Comparison of ENCODE assay signal across 1 cellular context in genomic region chr2:174632847-174633620, GRCh38.
TF ChIP-seq lines count a peak whose summit lies in the region.

No MANE protein-coding gene starts in this region.

TF ChIP-seq in GM12878, 131 proteins besides CTCF, POLR2A, EP300 and RAD21 (continued from another document):
- TF ChIP-seq, protein P1, sequence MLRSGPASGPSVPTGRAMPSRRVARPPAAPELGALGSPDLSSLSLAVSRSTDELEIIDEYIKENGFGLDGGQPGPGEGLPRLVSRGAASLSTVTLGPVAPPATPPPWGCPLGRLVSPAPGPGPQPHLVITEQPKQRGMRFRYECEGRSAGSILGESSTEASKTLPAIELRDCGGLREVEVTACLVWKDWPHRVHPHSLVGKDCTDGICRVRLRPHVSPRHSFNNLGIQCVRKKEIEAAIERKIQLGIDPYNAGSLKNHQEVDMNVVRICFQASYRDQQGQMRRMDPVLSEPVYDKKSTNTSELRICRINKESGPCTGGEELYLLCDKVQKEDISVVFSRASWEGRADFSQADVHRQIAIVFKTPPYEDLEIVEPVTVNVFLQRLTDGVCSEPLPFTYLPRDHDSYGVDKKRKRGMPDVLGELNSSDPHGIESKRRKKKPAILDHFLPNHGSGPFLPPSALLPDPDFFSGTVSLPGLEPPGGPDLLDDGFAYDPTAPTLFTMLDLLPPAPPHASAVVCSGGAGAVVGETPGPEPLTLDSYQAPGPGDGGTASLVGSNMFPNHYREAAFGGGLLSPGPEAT (IDR thresholded peaks at IDR 0.05; ENCODE audit: low read depth), result no peak
- TF ChIP-seq BACH1 (IDR thresholded peaks at IDR 0.05; ENCODE audit: borderline replicate concordance), result no peak
- TF ChIP-seq SRF (IDR thresholded peaks at IDR 0.05; ENCODE audit: low read depth in 2 of 2, low read length in 2 of 2), result no peak
- TF ChIP-seq FOXM1 (IDR thresholded peaks at IDR 0.05; ENCODE audit: low read depth, low read length), result no peak
- TF ChIP-seq YBX1 (IDR thresholded peaks at IDR 0.05), result no peak
- TF ChIP-seq, protein P2, sequence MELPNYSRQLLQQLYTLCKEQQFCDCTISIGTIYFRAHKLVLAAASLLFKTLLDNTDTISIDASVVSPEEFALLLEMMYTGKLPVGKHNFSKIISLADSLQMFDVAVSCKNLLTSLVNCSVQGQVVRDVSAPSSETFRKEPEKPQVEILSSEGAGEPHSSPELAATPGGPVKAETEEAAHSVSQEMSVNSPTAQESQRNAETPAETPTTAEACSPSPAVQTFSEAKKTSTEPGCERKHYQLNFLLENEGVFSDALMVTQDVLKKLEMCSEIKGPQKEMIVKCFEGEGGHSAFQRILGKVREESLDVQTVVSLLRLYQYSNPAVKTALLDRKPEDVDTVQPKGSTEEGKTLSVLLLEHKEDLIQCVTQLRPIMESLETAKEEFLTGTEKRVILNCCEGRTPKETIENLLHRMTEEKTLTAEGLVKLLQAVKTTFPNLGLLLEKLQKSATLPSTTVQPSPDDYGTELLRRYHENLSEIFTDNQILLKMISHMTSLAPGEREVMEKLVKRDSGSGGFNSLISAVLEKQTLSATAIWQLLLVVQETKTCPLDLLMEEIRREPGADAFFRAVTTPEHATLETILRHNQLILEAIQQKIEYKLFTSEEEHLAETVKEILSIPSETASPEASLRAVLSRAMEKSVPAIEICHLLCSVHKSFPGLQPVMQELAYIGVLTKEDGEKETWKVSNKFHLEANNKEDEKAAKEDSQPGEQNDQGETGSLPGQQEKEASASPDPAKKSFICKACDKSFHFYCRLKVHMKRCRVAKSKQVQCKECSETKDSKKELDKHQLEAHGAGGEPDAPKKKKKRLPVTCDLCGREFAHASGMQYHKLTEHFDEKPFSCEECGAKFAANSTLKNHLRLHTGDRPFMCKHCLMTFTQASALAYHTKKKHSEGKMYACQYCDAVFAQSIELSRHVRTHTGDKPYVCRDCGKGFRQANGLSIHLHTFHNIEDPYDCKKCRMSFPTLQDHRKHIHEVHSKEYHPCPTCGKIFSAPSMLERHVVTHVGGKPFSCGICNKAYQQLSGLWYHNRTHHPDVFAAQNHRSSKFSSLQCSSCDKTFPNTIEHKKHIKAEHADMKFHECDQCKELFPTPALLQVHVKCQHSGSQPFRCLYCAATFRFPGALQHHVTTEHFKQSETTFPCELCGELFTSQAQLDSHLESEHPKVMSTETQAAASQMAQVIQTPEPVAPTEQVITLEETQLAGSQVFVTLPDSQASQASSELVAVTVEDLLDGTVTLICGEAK (IDR thresholded peaks at IDR 0.05; ENCODE audit: borderline replicate concordance), result no peak
- TF ChIP-seq, protein P3, sequence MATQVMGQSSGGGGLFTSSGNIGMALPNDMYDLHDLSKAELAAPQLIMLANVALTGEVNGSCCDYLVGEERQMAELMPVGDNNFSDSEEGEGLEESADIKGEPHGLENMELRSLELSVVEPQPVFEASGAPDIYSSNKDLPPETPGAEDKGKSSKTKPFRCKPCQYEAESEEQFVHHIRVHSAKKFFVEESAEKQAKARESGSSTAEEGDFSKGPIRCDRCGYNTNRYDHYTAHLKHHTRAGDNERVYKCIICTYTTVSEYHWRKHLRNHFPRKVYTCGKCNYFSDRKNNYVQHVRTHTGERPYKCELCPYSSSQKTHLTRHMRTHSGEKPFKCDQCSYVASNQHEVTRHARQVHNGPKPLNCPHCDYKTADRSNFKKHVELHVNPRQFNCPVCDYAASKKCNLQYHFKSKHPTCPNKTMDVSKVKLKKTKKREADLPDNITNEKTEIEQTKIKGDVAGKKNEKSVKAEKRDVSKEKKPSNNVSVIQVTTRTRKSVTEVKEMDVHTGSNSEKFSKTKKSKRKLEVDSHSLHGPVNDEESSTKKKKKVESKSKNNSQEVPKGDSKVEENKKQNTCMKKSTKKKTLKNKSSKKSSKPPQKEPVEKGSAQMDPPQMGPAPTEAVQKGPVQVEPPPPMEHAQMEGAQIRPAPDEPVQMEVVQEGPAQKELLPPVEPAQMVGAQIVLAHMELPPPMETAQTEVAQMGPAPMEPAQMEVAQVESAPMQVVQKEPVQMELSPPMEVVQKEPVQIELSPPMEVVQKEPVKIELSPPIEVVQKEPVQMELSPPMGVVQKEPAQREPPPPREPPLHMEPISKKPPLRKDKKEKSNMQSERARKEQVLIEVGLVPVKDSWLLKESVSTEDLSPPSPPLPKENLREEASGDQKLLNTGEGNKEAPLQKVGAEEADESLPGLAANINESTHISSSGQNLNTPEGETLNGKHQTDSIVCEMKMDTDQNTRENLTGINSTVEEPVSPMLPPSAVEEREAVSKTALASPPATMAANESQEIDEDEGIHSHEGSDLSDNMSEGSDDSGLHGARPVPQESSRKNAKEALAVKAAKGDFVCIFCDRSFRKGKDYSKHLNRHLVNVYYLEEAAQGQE (IDR thresholded peaks at IDR 0.05; ENCODE audit: low read depth, low read length), result no peak
- TF ChIP-seq HDAC6 (IDR thresholded peaks at IDR 0.05; ENCODE audit: unreplicated experiment), result no peak
- no peak for TF ChIP-seq NRF1 (conservative IDR thresholded peaks at IDR 0.05; ENCODE audit: low read depth, low read length)
- TF ChIP-seq, protein P4, sequence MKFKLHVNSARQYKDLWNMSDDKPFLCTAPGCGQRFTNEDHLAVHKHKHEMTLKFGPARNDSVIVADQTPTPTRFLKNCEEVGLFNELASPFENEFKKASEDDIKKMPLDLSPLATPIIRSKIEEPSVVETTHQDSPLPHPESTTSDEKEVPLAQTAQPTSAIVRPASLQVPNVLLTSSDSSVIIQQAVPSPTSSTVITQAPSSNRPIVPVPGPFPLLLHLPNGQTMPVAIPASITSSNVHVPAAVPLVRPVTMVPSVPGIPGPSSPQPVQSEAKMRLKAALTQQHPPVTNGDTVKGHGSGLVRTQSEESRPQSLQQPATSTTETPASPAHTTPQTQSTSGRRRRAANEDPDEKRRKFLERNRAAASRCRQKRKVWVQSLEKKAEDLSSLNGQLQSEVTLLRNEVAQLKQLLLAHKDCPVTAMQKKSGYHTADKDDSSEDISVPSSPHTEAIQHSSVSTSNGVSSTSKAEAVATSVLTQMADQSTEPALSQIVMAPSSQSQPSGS (IDR thresholded peaks at IDR 0.05; ENCODE audit: low read length), result no peak; the same call in 1 of the 2 replicates
- TF ChIP-seq EGR1 (IDR thresholded peaks at IDR 0.05; ENCODE audit: borderline replicate concordance in 1 of 2, low read depth in 2 of 2, low read length in 2 of 2), result no peak
- no peak for TF ChIP-seq CUX1 (IDR thresholded peaks at IDR 0.05; ENCODE audit: insufficient replicate concordance, low read depth, low read length)
- TF ChIP-seq NR2C1 (IDR thresholded peaks at IDR 0.05), result no peak
- TF ChIP-seq TCF3 (IDR thresholded peaks at IDR 0.05; ENCODE audit: borderline replicate concordance, insufficient read depth, low read depth, low read length), result no peak
